In genomic region chr5:57111993-57112392, GRCh38 we compare ENCODE assay signal across 23 cellular contexts.
DNase-seq lines count a peak whose midpoint lies in the region; ATAC-seq, FAIRE-seq and TF ChIP-seq lines count a peak whose summit lies in the region.
"Had no signal": no experiment of that assay in that cellular context is flagged by ENCODE, and none has a peak within 500 bp of the region (broad histone marks: within the 10 kb centered on the region; RNA-seq: fewer than 3 reads in every experiment).

No MANE protein-coding gene starts in this region.

- H3K4me1 Mint-ChIP-seq in naive thymus-derived CD4-positive, alpha-beta T cell, result peaks cover 0 to 16% (median 0%) of the 10 kb centered on the region in 7 donors

- no peak overlapping the region for H3K4me3 Mint-ChIP-seq in naive thymus-derived CD4-positive, alpha-beta T cell
- H3K4me3 Mint-ChIP-seq: CD8-positive, alpha-beta T cell had no signal

- whole genome bisulfite sequencing in liver, result 48% methylated on average over 2 of the region's 2 CpGs
- 21 to 41% (median 22%) methylated on average over 2 of the region's 2 CpGs for WGBS in small intestine, 3 donors
- 67% methylated on average over 1 of the region's 2 CpGs for WGBS in mesenchymal stem cell

- no peak overlapping the region for H2AK5ac ChIP-seq in mesenchymal stem cell (ENCODE audit: low read length, severe bottlenecking)

- no peak overlapping the region for H2BK12ac ChIP-seq in mesenchymal stem cell (ENCODE audit: low read length in 2 of 2)

- no peak overlapping the region for H2BK15ac ChIP-seq in mesenchymal stem cell (ENCODE audit: low read depth, poor library complexity, severe bottlenecking)

- no peak for FAIRE-seq in small intestine (lab: Jason Lieb, UNC)
- FAIRE-seq: RCC 7860 had no signal

- H3K23ac ChIP-seq in mesenchymal stem cell (ENCODE audit: low read length in 2 of 2), result no peak overlapping the region

- H3K27ac ChIP-seq in colonic mucosa, result no peak overlapping the region
- H3K27ac ChIP-seq in liver (ENCODE audit: low read depth in 1 of 2, low read length in 2 of 2), result no peak overlapping the region
- H3K27ac ChIP-seq in small intestine (ENCODE audit: low read depth in 1 of 2, low read length in 1 of 2), result no peak overlapping the region
- H3K27ac ChIP-seq in mesenchymal stem cell (ENCODE audit: low read length, poor library complexity, severe bottlenecking), result no peak overlapping the region
- no peak overlapping the region for H3K27ac ChIP-seq in naive thymus-derived CD4-positive, alpha-beta T cell (ENCODE audit: low read depth, low read length)
- H3K27ac ChIP-seq: SJSA1 had no signal

- H2AFZ ChIP-seq in mesenchymal stem cell (ENCODE audit: low read depth, low read length), result no peak overlapping the region

- peak; percentile 44 for DNase-seq in HT-29 (ENCODE audit: low spot score)
- DNase-seq in colonic mucosa, result peak; percentile 22
- DNase-seq in small intestine, result peak; percentile 70
- DNase-seq in NCI-H345 treated with DMSO at 0.1 percent for 48 hours (lab: John Stamatoyannopoulos, UW; ENCODE audit: unreplicated experiment), result no peak
- DNase-seq in mesenchymal stem cell, result no peak
- DNase-seq in activated CD4-positive, CD25-positive, alpha-beta regulatory T cell treated with anti-CD3 and anti-CD28 coated beads, Interleukin-2, amount 50 U/mL, for 72 hours, result no peak
- no peak for DNase-seq in naive thymus-derived CD4-positive, alpha-beta T cell
- DNase-seq: AML-193; C1 segment of cervical spinal cord; Calu3; CD8-positive, alpha-beta T cell; DMS153; KG1; NCI-H1092 treated with DMSO at 0.1 percent for 48 hours; NCI-H1436 treated with DMSO at 0.1 percent for 48 hours; NCI-H2029 treated with DMSO at 0.1 percent for 48 hours; NCI-H2171; NCI-H446; NCI-H526; OCI-M1 had no signal

- no peak overlapping the region for H3K27ac Mint-ChIP-seq in naive thymus-derived CD4-positive, alpha-beta T cell
- H3K27ac Mint-ChIP-seq: CD8-positive, alpha-beta T cell had no signal

- peaks cover 0 to 8% (median 0%) of the 10 kb centered on the region in 5 donors for H3K27me3 Mint-ChIP-seq in naive thymus-derived CD4-positive, alpha-beta T cell

- H3K4me2 ChIP-seq in mesenchymal stem cell (ENCODE audit: low read length, poor library complexity, severe bottlenecking), result no peak overlapping the region

- H3K9me3 ChIP-seq in colonic mucosa, result no peaks in the 10 kb centered on the region
- no peaks in the 10 kb centered on the region for H3K9me3 ChIP-seq in liver (ENCODE audit: control insufficient read depth in 4 of 4, low read length in 3 of 4)
- H3K9me3 ChIP-seq in small intestine (ENCODE audit: control insufficient read depth, low read depth), result no peaks in the 10 kb centered on the region
- no peaks in the 10 kb centered on the region for H3K9me3 ChIP-seq in mesenchymal stem cell (ENCODE audit: control insufficient read depth, low read length)
- no peaks in the 10 kb centered on the region for H3K9me3 ChIP-seq in naive thymus-derived CD4-positive, alpha-beta T cell (ENCODE audit: control insufficient read depth in 2 of 3, low read length in 3 of 3)
- H3K9me3 ChIP-seq: SJSA1 had no signal

- H3K9ac ChIP-seq in colonic mucosa (ENCODE audit: low read depth in 2 of 2, low read length in 2 of 2), result no peak overlapping the region
- H3K9ac ChIP-seq in liver (ENCODE audit: low read depth in 1 of 2, low read length in 2 of 2), result no peak overlapping the region
- no peak overlapping the region for H3K9ac ChIP-seq in mesenchymal stem cell (ENCODE audit: low read length)

- no peak overlapping the region for H4K91ac ChIP-seq in mesenchymal stem cell (ENCODE audit: low read length)

- H3K18ac ChIP-seq in mesenchymal stem cell (ENCODE audit: low read depth in 1 of 2, low read length in 2 of 2), result peak overlapping the region in 1 of 2 experiments; percentile 21

- no peaks in the 10 kb centered on the region for H3K79me1 ChIP-seq in mesenchymal stem cell (replicated peaks; ENCODE audit: low read length, poor library complexity, severe bottlenecking)

- H3K4me1 ChIP-seq in colonic mucosa (no peaks in the 10 kb centered on the region), liver (ENCODE audit: control insufficient read depth in 4 of 4, insufficient read depth in 4 of 4, low read length in 3 of 4) (peaks cover 2 to 6% (median 4%) of the 10 kb centered on the region in 4 donors), small intestine (ENCODE audit: control insufficient read depth in 2 of 2, insufficient read depth in 1 of 2, low read depth in 1 of 2, low read length in 1 of 2) (peaks cover 0 to 2% of the 10 kb centered on the region in 2 donors), mesenchymal stem cell (ENCODE audit: control insufficient read depth, insufficient read depth, low read depth, low read length) (no peaks in the 10 kb centered on the region)
- no peaks in the 10 kb centered on the region for H3K4me1 ChIP-seq in naive thymus-derived CD4-positive, alpha-beta T cell (ENCODE audit: control insufficient read depth in 2 of 2, insufficient read depth in 2 of 2, low read length in 2 of 2)
- H3K4me1 ChIP-seq: SJSA1 had no signal

- no peak overlapping the region for H3K14ac ChIP-seq in mesenchymal stem cell (ENCODE audit: low read length in 2 of 2)

- TF ChIP-seq CTCF in colonic mucosa (IDR thresholded peaks at IDR 0.05) (no peak), liver (IDR thresholded peaks at IDR 0.05; ENCODE audit: low read depth, low read length, missing input control) (no peak)

- no peaks in the 10 kb centered on the region for H3K27me3 ChIP-seq in colonic mucosa
- H3K27me3 ChIP-seq in liver (ENCODE audit: control insufficient read depth in 4 of 4, insufficient read depth in 4 of 4, low read length in 3 of 4), result no peaks in the 10 kb centered on the region
- no peaks in the 10 kb centered on the region for H3K27me3 ChIP-seq in small intestine (ENCODE audit: control insufficient read depth in 2 of 2, insufficient read depth in 2 of 2, low read length in 2 of 2)
- no peaks in the 10 kb centered on the region for H3K27me3 ChIP-seq in mesenchymal stem cell (ENCODE audit: control insufficient read depth in 1 of 2, insufficient read depth in 1 of 2, low read length in 2 of 2)
- H3K27me3 ChIP-seq in naive thymus-derived CD4-positive, alpha-beta T cell (ENCODE audit: control insufficient read depth in 2 of 2, insufficient read depth in 2 of 2, low read length in 2 of 2), result no peaks in the 10 kb centered on the region
- H3K27me3 ChIP-seq: SJSA1 had no signal

- no peak overlapping the region for H4K8ac ChIP-seq in mesenchymal stem cell (ENCODE audit: low read length)

- H3K9me3 Mint-ChIP-seq in naive thymus-derived CD4-positive, alpha-beta T cell, result peaks cover 0 to 2% (median 0%) of the 10 kb centered on the region in 11 donors
- H3K9me3 Mint-ChIP-seq: CD8-positive, alpha-beta T cell had no signal

- peak; percentile 33 to 50 for TF ChIP-seq RAD21 in liver (IDR thresholded peaks at IDR 0.05)

- CTCF ChIA-PET in naive thymus-derived CD4-positive, alpha-beta T cell (lab: Charles Lee), result no interaction called here

- POLR2A ChIA-PET in naive thymus-derived CD4-positive, alpha-beta T cell (lab: Charles Lee), result no interaction called here

- H3K4me3 ChIP-seq in colonic mucosa (no peak overlapping the region), liver (ENCODE audit: low read depth in 1 of 3, low read length in 3 of 3) (no peak overlapping the region), small intestine (ENCODE audit: low read depth in 1 of 2, low read length in 2 of 2) (no peak overlapping the region), mesenchymal stem cell (ENCODE audit: insufficient read depth in 1 of 2, low read depth in 1 of 2, low read length in 2 of 2) (no peak overlapping the region)
- no peak overlapping the region for H3K4me3 ChIP-seq in naive thymus-derived CD4-positive, alpha-beta T cell (ENCODE audit: low read length)
- H3K4me3 ChIP-seq: SJSA1 had no signal

- H3K4ac ChIP-seq in mesenchymal stem cell (ENCODE audit: low read depth in 1 of 2, low read length in 2 of 2), result no peak overlapping the region

- ATAC-seq in naive thymus-derived CD4-positive, alpha-beta T cell, result no peak
- ATAC-seq: CD8-positive, alpha-beta T cell had no signal

- no peak overlapping the region for H2BK120ac ChIP-seq in mesenchymal stem cell (ENCODE audit: low read depth, low read length)

- intact Hi-C loops in colonic mucosa (cut with DNase I), result no loop called here
- intact Hi-C loops in naive thymus-derived CD4-positive, alpha-beta T cell (cut with micrococcal nuclease), result no loop called here

- H3K36me3 Mint-ChIP-seq in naive thymus-derived CD4-positive, alpha-beta T cell, result peaks cover 0 to 3% (median 0%) of the 10 kb centered on the region in 5 donors
- H3K36me3 Mint-ChIP-seq: CD8-positive, alpha-beta T cell had no signal

- H3K36me3 ChIP-seq in colonic mucosa, result no peaks in the 10 kb centered on the region
- no peaks in the 10 kb centered on the region for H3K36me3 ChIP-seq in liver (ENCODE audit: control insufficient read depth in 4 of 4, insufficient read depth in 3 of 4, low read depth in 1 of 4, low read length in 3 of 4)
- no peaks in the 10 kb centered on the region for H3K36me3 ChIP-seq in small intestine (ENCODE audit: control insufficient read depth in 2 of 2, insufficient read depth in 2 of 2, low read length in 2 of 2)
- no peaks in the 10 kb centered on the region for H3K36me3 ChIP-seq in mesenchymal stem cell (ENCODE audit: control insufficient read depth in 1 of 2, insufficient read depth in 2 of 2, low read depth in 1 of 2, low read length in 2 of 2)
- H3K36me3 ChIP-seq in naive thymus-derived CD4-positive, alpha-beta T cell (ENCODE audit: control insufficient read depth in 2 of 3, insufficient read depth in 3 of 3, low read length in 3 of 3), result no peaks in the 10 kb centered on the region
- H3K36me3 ChIP-seq: SJSA1 had no signal

- H2BK5ac ChIP-seq in mesenchymal stem cell (ENCODE audit: low read depth, low read length, poor library complexity, severe bottlenecking), result no peak overlapping the region

TF ChIP-seq in liver, 16 proteins besides CTCF, POLR2A, EP300 and RAD21 (continues in another document):
- TF ChIP-seq RXRA (IDR thresholded peaks at IDR 0.05) (peak; percentile 81 to 84), YY1 (IDR thresholded peaks at IDR 0.05) (peak; percentile 31)

Comparison
In these comparisons a context has a peak if more than half of its experiments do, and no peak if none do; other contexts are left out.
1. DNase-seq: peak in HT-29 (single experiment), colonic mucosa (single experiment) and small intestine (single experiment); none in NCI-H345 treated with DMSO at 0.1 percent for 48 hours (single experiment), mesenchymal stem cell (single experiment), activated CD4-positive, CD25-positive, alpha-beta regulatory T cell treated with anti-CD3 and anti-CD28 coated beads, Interleukin-2, amount 50 U/mL, for 72 hours (single experiment) and naive thymus-derived CD4-positive, alpha-beta T cell (0 of 9).